Comparison of ENCODE assay signal across 12 cellular contexts in genomic region chrX:56765816-56766553, GRCh38. TPM values are rescaled to one million over a fixed set of nuclear protein-coding genes. Genes with fewer than 3 reads are reported as not detected.
A peak's percentile ranks its signal among the peaks of the same experiment; 100 is the strongest.
DNase-seq lines count a peak whose midpoint lies in the region; ATAC-seq and TF ChIP-seq lines count a peak whose summit lies in the region.
"Had no signal": no experiment of that assay in that cellular context is flagged by ENCODE, and none has a peak within 500 bp of the region (broad histone marks: within the 10 kb centered on the region; RNA-seq: fewer than 3 reads in every experiment).

No MANE protein-coding gene starts in this region.

- H3K27me3 Mint-ChIP-seq in stimulated activated naive CD8-positive, alpha-beta T cell treated with anti-CD3 and anti-CD28 coated beads, Interleukin-15, Interleukin-2, amounts not matched to agents 100 ng/mL and 50 ng/mL, for 24 hours, result no peaks in the 10 kb centered on the region
- H3K27me3 Mint-ChIP-seq in activated T-helper 2 cell treated with anti-CD3 and anti-CD28 coated beads, Interferon-gamma antibody, Interleukin-2, Interleukin-4, amounts not matched to agents 10 μg/mL and 5 μg/mL and 100 μg/mL, durations not matched to agents 14 hours and 24 hours and 36 hours (ENCODE audit: low read depth), result no peaks in the 10 kb centered on the region
- no peaks in the 10 kb centered on the region for H3K27me3 Mint-ChIP-seq in memory B cell
- H3K27me3 Mint-ChIP-seq in neural progenitor cell (ENCODE audit: insufficient read depth, low read depth), result no peaks in the 10 kb centered on the region

- no peak for TF ChIP-seq EP300 in gastroesophageal sphincter (IDR thresholded peaks at IDR 0.05)

- H3K9me3 ChIP-seq in neural progenitor cell (ENCODE audit: low read depth) (no peaks in the 10 kb centered on the region), gastroesophageal sphincter (no peaks in the 10 kb centered on the region)
- H3K9me3 ChIP-seq: right lobe of liver had no signal

- H3K27me3 ChIP-seq in neural progenitor cell (no peaks in the 10 kb centered on the region), gastroesophageal sphincter (no peaks in the 10 kb centered on the region)
- H3K27me3 ChIP-seq: right lobe of liver had no signal

- H3K9me3 Mint-ChIP-seq in stimulated activated naive CD8-positive, alpha-beta T cell treated with anti-CD3 and anti-CD28 coated beads, Interleukin-15, Interleukin-2, amounts not matched to agents 100 ng/mL and 50 ng/mL, for 24 hours, result no peaks in the 10 kb centered on the region
- H3K9me3 Mint-ChIP-seq in activated T-helper 2 cell treated with anti-CD3 and anti-CD28 coated beads, Interferon-gamma antibody, Interleukin-2, Interleukin-4, amounts not matched to agents 10 μg/mL and 5 μg/mL and 100 μg/mL, durations not matched to agents 14 hours and 24 hours and 36 hours, result no peaks in the 10 kb centered on the region
- no peaks in the 10 kb centered on the region for H3K9me3 Mint-ChIP-seq in memory B cell
- H3K9me3 Mint-ChIP-seq in neural progenitor cell, result peaks cover 17% of the 10 kb centered on the region

- no peak for DNase-seq in stimulated activated naive CD8-positive, alpha-beta T cell treated with anti-CD3 and anti-CD28 coated beads, Interleukin-15, Interleukin-2, amounts not matched to agents 100 U/mL and 50 U/mL, for 24 hours
- DNase-seq in activated T-helper 2 cell treated with anti-CD3 and anti-CD28 coated beads, Interferon-gamma antibody, Interleukin-2, Interleukin-4, amounts not matched to agents 10 μg/mL and 5 μg/mL and 100 μg/mL, durations not matched to agents 14 hours and 24 hours and 36 hours (ENCODE audit: low spot score), result no peak
- DNase-seq in memory B cell (ENCODE audit: low spot score in 2 of 2) (peak in 1 of 2 donors; percentile 11), neural progenitor cell (ENCODE audit: low spot score) (no peak), posterior vena cava (ENCODE audit: low spot score) (no peak)
- DNase-seq: activated CD4-positive, CD25-positive, alpha-beta regulatory T cell; DMS 273 treated with DMSO at 0.1 percent for 48 hours; stimulated activated naive CD4-positive, alpha-beta T cell had no signal

- H3K4me2 ChIP-seq in neural progenitor cell, result no peak overlapping the region

- H3K4me3 ChIP-seq in neural progenitor cell, result no peak overlapping the region
- no peak overlapping the region for H3K4me3 ChIP-seq in gastroesophageal sphincter

- H3K4me1 Mint-ChIP-seq in stimulated activated naive CD8-positive, alpha-beta T cell treated with anti-CD3 and anti-CD28 coated beads, Interleukin-15, Interleukin-2, amounts not matched to agents 100 ng/mL and 50 ng/mL, for 24 hours (ENCODE audit: low read depth), result peaks cover 52% of the 10 kb centered on the region
- peaks cover 40% of the 10 kb centered on the region for H3K4me1 Mint-ChIP-seq in activated T-helper 2 cell treated with anti-CD3 and anti-CD28 coated beads, Interferon-gamma antibody, Interleukin-2, Interleukin-4, amounts not matched to agents 10 μg/mL and 5 μg/mL and 100 μg/mL, durations not matched to agents 14 hours and 24 hours and 36 hours (ENCODE audit: low read depth)
- H3K4me1 Mint-ChIP-seq in memory B cell, result peaks cover 39% of the 10 kb centered on the region
- H3K4me1 Mint-ChIP-seq in neural progenitor cell, result peaks cover 4% of the 10 kb centered on the region

- peaks cover 13% of the 10 kb centered on the region for H3K36me3 Mint-ChIP-seq in stimulated activated naive CD8-positive, alpha-beta T cell treated with anti-CD3 and anti-CD28 coated beads, Interleukin-15, Interleukin-2, amounts not matched to agents 100 ng/mL and 50 ng/mL, for 24 hours (ENCODE audit: low read depth)
- H3K36me3 Mint-ChIP-seq in activated T-helper 2 cell treated with anti-CD3 and anti-CD28 coated beads, Interferon-gamma antibody, Interleukin-2, Interleukin-4, amounts not matched to agents 10 μg/mL and 5 μg/mL and 100 μg/mL, durations not matched to agents 14 hours and 24 hours and 36 hours (ENCODE audit: low read depth), result peaks cover 6% of the 10 kb centered on the region
- H3K36me3 Mint-ChIP-seq in memory B cell (no peaks in the 10 kb centered on the region), neural progenitor cell (peaks cover 4% of the 10 kb centered on the region)

- H3K27ac ChIP-seq in neural progenitor cell, result no peak overlapping the region
- peak overlapping the region in 1 of 4 donors; percentile 90 for H3K27ac ChIP-seq in gastroesophageal sphincter

- peaks cover 6% of the 10 kb centered on the region for H4K20me1 ChIP-seq in neural progenitor cell (ENCODE audit: low read depth)

- no peak for ATAC-seq in stimulated activated naive CD8-positive, alpha-beta T cell treated with anti-CD3 and anti-CD28 coated beads, Interleukin-15, Interleukin-2, amounts not matched to agents 100 U/mL and 50 U/mL, for 24 hours
- ATAC-seq in memory B cell (ENCODE audit: low read depth), result peak; percentile 27
- no peak for ATAC-seq in gastroesophageal sphincter
- ATAC-seq in HG02981 (IDR thresholded peaks at IDR 0.05; ENCODE audit: unreplicated experiment), result no peak
- ATAC-seq: right lobe of liver had no signal

- peaks cover 9% of the 10 kb centered on the region for H3K79me2 ChIP-seq in neural progenitor cell (ENCODE audit: low read depth)

- peak overlapping the region; percentile 77 for H3K4me3 Mint-ChIP-seq in stimulated activated naive CD8-positive, alpha-beta T cell treated with anti-CD3 and anti-CD28 coated beads, Interleukin-15, Interleukin-2, amounts not matched to agents 100 ng/mL and 50 ng/mL, for 24 hours
- H3K4me3 Mint-ChIP-seq in activated T-helper 2 cell treated with anti-CD3 and anti-CD28 coated beads, Interferon-gamma antibody, Interleukin-2, Interleukin-4, amounts not matched to agents 10 μg/mL and 5 μg/mL and 100 μg/mL, durations not matched to agents 14 hours and 24 hours and 36 hours (ENCODE audit: low read depth), result peak overlapping the region; percentile 71
- H3K4me3 Mint-ChIP-seq in memory B cell, result peak overlapping the region; percentile 74
- no peak overlapping the region for H3K4me3 Mint-ChIP-seq in neural progenitor cell

- H2AFZ ChIP-seq in neural progenitor cell (replicated peaks), result no peak overlapping the region

- peaks cover 3% of the 10 kb centered on the region for H3F3A ChIP-seq in neural progenitor cell (ENCODE audit: low read depth)

- no peak for TF ChIP-seq POLR2A in gastroesophageal sphincter (IDR thresholded peaks at IDR 0.05)

- H3K9ac ChIP-seq in neural progenitor cell, result no peak overlapping the region

- peak overlapping the region; percentile 91 for H3K27ac Mint-ChIP-seq in stimulated activated naive CD8-positive, alpha-beta T cell treated with anti-CD3 and anti-CD28 coated beads, Interleukin-15, Interleukin-2, amounts not matched to agents 100 ng/mL and 50 ng/mL, for 24 hours
- peak overlapping the region; percentile 96 for H3K27ac Mint-ChIP-seq in activated T-helper 2 cell treated with anti-CD3 and anti-CD28 coated beads, Interferon-gamma antibody, Interleukin-2, Interleukin-4, amounts not matched to agents 10 μg/mL and 5 μg/mL and 100 μg/mL, durations not matched to agents 14 hours and 24 hours and 36 hours
- H3K27ac Mint-ChIP-seq in memory B cell, result peak overlapping the region; percentile 95
- no peak overlapping the region for H3K27ac Mint-ChIP-seq in neural progenitor cell

- TF ChIP-seq CTCF in neural progenitor cell (IDR thresholded peaks at IDR 0.05) (no peak), gastroesophageal sphincter (IDR thresholded peaks at IDR 0.05) (no peak)

- 60 to 100% methylated on average over 1 to 3 of the region's 8 CpGs for WGBS in gastroesophageal sphincter (ENCODE audit: low coverage in 1 of 2), 2 donors

- H3K4me1 ChIP-seq in neural progenitor cell, result peaks cover 4% of the 10 kb centered on the region
- peaks cover 0 to 26% (median 20%) of the 10 kb centered on the region in 3 donors for H3K4me1 ChIP-seq in gastroesophageal sphincter

- intact Hi-C loops in activated T-helper 2 cell treated with anti-CD3 and anti-CD28 coated beads, Interferon-gamma antibody, Interleukin-2, Interleukin-4, amounts not matched to agents 10 μg/mL and 5 μg/mL and 100 μg/mL, durations not matched to agents 14 hours and 24 hours and 36 hours (cut with micrococcal nuclease), result no loop called here
- intact Hi-C loops in posterior vena cava (cut with DNase I), result no loop called here

- H3K36me3 ChIP-seq in neural progenitor cell (no peaks in the 10 kb centered on the region), gastroesophageal sphincter (peaks cover 0 to 5% of the 10 kb centered on the region in 2 donors)
- H3K36me3 ChIP-seq: right lobe of liver had no signal

RNA-seq across cellular contexts. Expression of gene NBDY, which starts 36.9 kb away (rescaled TPM):
- total RNA-seq in activated T-helper 2 cell treated with anti-CD3 and anti-CD28 coated beads, Interferon-gamma antibody, Interleukin-2, Interleukin-4, amounts not matched to agents 10 μg/mL and 5 μg/mL and 100 μg/mL, durations not matched to agents 14 hours and 24 hours and 36 hours, result 33.9 and 36.5 TPM in 2 replicates
- 12.2 and 19.2 TPM in 2 replicates for total RNA-seq in neural progenitor cell (ENCODE audit: low replicate concordance)
- 10 to 100 TPM in 3 of 4 donors, 1 to 10 TPM in 1; 6.6 to 16.0 (median 12.0) TPM for total RNA-seq in gastroesophageal sphincter
- total RNA-seq in posterior vena cava, result 10 to 100 TPM; 30.4 to 37.8 TPM
